Comparison of ENCODE assay signal across 12 cellular contexts in the genomic region with DNA sequence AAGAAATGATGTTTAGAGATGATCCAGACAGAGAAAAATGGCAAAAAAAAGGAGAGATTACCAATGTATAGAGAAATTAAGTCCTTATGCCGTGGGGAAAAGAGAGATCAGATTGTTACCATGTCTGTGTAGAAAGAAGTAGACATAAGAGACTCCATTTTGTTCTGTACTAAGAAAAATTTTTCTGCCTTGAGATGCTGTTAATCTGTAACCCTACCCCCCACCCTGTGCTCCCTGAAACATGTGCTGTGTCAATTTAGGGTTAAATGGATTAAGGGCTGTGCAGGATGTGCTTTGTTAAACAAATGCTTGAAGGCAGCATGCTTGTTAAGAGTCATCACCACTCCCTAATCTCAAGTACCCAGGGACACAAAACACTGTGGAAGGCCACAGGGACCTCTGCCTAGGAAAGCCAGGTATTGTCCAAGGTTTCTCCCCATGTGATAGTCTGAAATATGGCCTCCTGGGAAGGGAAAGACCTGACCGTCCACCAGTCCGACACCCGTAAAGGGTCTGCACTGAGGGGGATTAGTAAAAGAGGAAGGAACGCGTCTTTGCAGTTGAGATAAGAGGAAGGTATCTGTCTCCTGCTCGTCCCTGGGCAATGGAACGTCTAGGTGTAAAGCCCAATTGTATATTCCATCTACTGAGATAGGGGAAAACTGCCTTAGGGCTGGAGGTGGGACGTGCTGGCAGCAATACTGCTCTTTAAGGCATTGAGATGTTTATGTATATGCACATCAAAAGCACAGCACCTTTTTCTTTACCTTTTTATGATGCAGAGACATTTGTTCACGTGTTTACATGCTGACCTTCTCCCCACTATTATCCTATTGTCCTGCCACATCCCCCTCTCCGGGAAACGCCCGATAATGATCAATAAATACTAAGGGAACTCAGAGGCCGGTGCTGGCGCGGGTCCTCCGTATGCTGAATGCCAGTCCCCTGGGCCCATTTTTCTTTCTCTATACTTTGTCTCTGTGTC. TPM values are rescaled to one million over a fixed set of nuclear protein-coding genes. Genes with fewer than 3 reads are reported as not detected.
DNase-seq lines count a peak whose midpoint lies in the region; ATAC-seq and TF ChIP-seq lines count a peak whose summit lies in the region.
"Not testable (repeated sequence)": the region's sequence is repeated elsewhere in the genome, so short reads cannot be mapped to it uniquely, and the experiment has no call there.
"Had no signal": no experiment of that assay in that cellular context is flagged by ENCODE, and none has a peak within 500 bp of the region (broad histone marks: within the 10 kb centered on the region; RNA-seq: fewer than 3 reads in every experiment).

No MANE protein-coding gene starts in this region.

- H3K27ac ChIP-seq in HUES48 (ENCODE audit: low read depth, low read length) (peak overlapping the region; percentile 90), Panc1 (ENCODE audit: low read length) (peak overlapping the region; percentile 20; the same call in 1 of the 2 replicates), mesendoderm (ENCODE audit: low read depth, low read length) (peak overlapping the region; percentile 47)

- peaks cover 17% of the 10 kb centered on the region for H3K36me3 ChIP-seq in HUES48 (ENCODE audit: control insufficient read depth, insufficient read depth, low read length)
- not testable (repeated sequence) for H3K36me3 ChIP-seq in Panc1 (ENCODE audit: control insufficient read depth, insufficient read depth, low read length); mesendoderm (ENCODE audit: control insufficient read depth, insufficient read depth, low read length)

- H2BK5ac ChIP-seq in mesendoderm (ENCODE audit: low read length) = not testable (repeated sequence)

- ATAC-seq in Panc1; activated CD8-positive, alpha-beta memory T cell treated with anti-CD3 and anti-CD28 coated beads, Interleukin-2, amount 10 ng/mL, durations not matched to agents 7 days and 5 days: not testable (repeated sequence)

- H3K27me3 Mint-ChIP-seq in Calu3 (ENCODE audit: unreplicated experiment); activated CD8-positive, alpha-beta memory T cell treated with anti-CD3 and anti-CD28 coated beads, Interleukin-2, amount 10 ng/mL, durations not matched to agents 7 days and 5 days; glutamatergic neuron (ENCODE audit: unreplicated experiment); progenitor cell of endocrine pancreas: not testable (repeated sequence)

- CTCF ChIA-PET in Calu3 (lab: Charles Lee); Panc1 (lab: Charles Lee); activated CD8-positive, alpha-beta memory T cell treated with anti-CD3 and anti-CD28 coated beads, Interleukin-2, amount 10 ng/mL, durations not matched to agents 7 days and 5 days (lab: Charles Lee): not testable (repeated sequence)

- not testable (repeated sequence) for H3K27me3 ChIP-seq in HUES48 (ENCODE audit: control insufficient read depth, insufficient read depth, low read length); Panc1 (ENCODE audit: control insufficient read depth, insufficient read depth, low read length); mesendoderm (ENCODE audit: insufficient read depth, low read length, poor library complexity)

- WGBS in mesendoderm (ENCODE audit: extremely low coverage, insufficient coverage, low lambda C conversion rate) = no CpG with 5 or more reads among the region's 17 CpGs

- TF ChIP-seq CTCF in Calu3 (IDR thresholded peaks at IDR 0.05; ENCODE audit: unreplicated experiment); Panc1 (IDR thresholded peaks at IDR 0.05); glutamatergic neuron (IDR thresholded peaks at IDR 0.05; ENCODE audit: partially characterized antibody, unreplicated experiment); progenitor cell of endocrine pancreas (IDR thresholded peaks at IDR 0.05; ENCODE audit: unreplicated experiment): not testable (repeated sequence)

- in situ Hi-C loops in Panc1 (cut with HindIII; ENCODE audit: low pct_unique_long_range_greater_than_20kb, low sequenced_read_pairs) = not testable (repeated sequence)

- not testable (repeated sequence) for H4K5ac ChIP-seq in mesendoderm (ENCODE audit: low read length)

- H3K79me2 ChIP-seq in mesendoderm (ENCODE audit: control insufficient read depth, insufficient read depth, low read length) = not testable (repeated sequence)

- H3K4me1 ChIP-seq in HUES48 (ENCODE audit: control insufficient read depth, insufficient read depth, low read length) (peaks cover 39% of the 10 kb centered on the region), Panc1 (ENCODE audit: control insufficient read depth, insufficient read depth, low read length) (peaks cover 16% of the 10 kb centered on the region; the same call in 1 of the 2 replicates)
- H3K4me1 ChIP-seq in mesendoderm (ENCODE audit: control insufficient read depth, low read depth, low read length) = not testable (repeated sequence)

- H3K79me1 ChIP-seq in mesendoderm (ENCODE audit: low read length) = not testable (repeated sequence)

- not testable (repeated sequence) for H3K9me3 Mint-ChIP-seq in Calu3 (ENCODE audit: low read depth, unreplicated experiment); activated CD8-positive, alpha-beta memory T cell treated with anti-CD3 and anti-CD28 coated beads, Interleukin-2, amount 10 ng/mL, durations not matched to agents 7 days and 5 days (ENCODE audit: low read depth); glutamatergic neuron (ENCODE audit: unreplicated experiment); progenitor cell of endocrine pancreas (ENCODE audit: low read depth)

- H3K56ac ChIP-seq in mesendoderm (ENCODE audit: low read length) = not testable (repeated sequence)

- H3K27ac Mint-ChIP-seq in Calu3 (ENCODE audit: unreplicated experiment) (peak overlapping the region; percentile 71), glutamatergic neuron (ENCODE audit: unreplicated experiment) (peak overlapping the region; percentile 88), progenitor cell of endocrine pancreas (peak overlapping the region; percentile 90)
- peak overlapping the region; percentile 25 for H3K27ac Mint-ChIP-seq in activated CD8-positive, alpha-beta memory T cell treated with anti-CD3 and anti-CD28 coated beads, Interleukin-2, amount 10 ng/mL, durations not matched to agents 7 days and 5 days

- H2BK120ac ChIP-seq in mesendoderm (ENCODE audit: low read depth, low read length) = not testable (repeated sequence)

- DNase-seq in Calu3; Panc1 (ENCODE audit: low read depth, low spot score); activated CD8-positive, alpha-beta memory T cell treated with anti-CD3 and anti-CD28 coated beads, Interleukin-2, amount 10 ng/mL, durations not matched to agents 7 days and 5 days; progenitor cell of endocrine pancreas (ENCODE audit: low spot score, unreplicated experiment): not testable (repeated sequence)
- DNase-seq in NCI-H524 (lab: John Stamatoyannopoulos, UW) (peak; percentile 12 to 73), glutamatergic neuron (peak; percentile 24), mesendoderm (peak; percentile 87)

- intact Hi-C loops in Calu3 (cut with micrococcal nuclease; ENCODE audit: unreplicated experiment); Panc1 (cut with micrococcal nuclease; ENCODE audit: unreplicated experiment): not testable (repeated sequence)

- not testable (repeated sequence) for H2BK15ac ChIP-seq in mesendoderm (replicated peaks; ENCODE audit: low read depth)

- H3K18ac ChIP-seq in mesendoderm (ENCODE audit: low read length) = peak overlapping the region; percentile 31

- H3K4me1 Mint-ChIP-seq in Calu3 (ENCODE audit: low read depth, unreplicated experiment) (peaks cover 54% of the 10 kb centered on the region), glutamatergic neuron (ENCODE audit: low read depth, unreplicated experiment) (peaks cover 19% of the 10 kb centered on the region), progenitor cell of endocrine pancreas (ENCODE audit: low read depth) (peaks cover 35% of the 10 kb centered on the region)
- H3K4me1 Mint-ChIP-seq in activated CD8-positive, alpha-beta memory T cell treated with anti-CD3 and anti-CD28 coated beads, Interleukin-2, amount 10 ng/mL, durations not matched to agents 7 days and 5 days = not testable (repeated sequence)

- H3K4me2 ChIP-seq in mesendoderm (ENCODE audit: low read length) = not testable (repeated sequence)

- not testable (repeated sequence) for BruUV-seq in Calu3 (replicated peaks; lab: Mats Ljungman, UMichigan); Panc1 (replicated peaks; lab: Mats Ljungman, UMichigan)

- H3K4me3 Mint-ChIP-seq in Calu3 (ENCODE audit: low read depth, unreplicated experiment); activated CD8-positive, alpha-beta memory T cell treated with anti-CD3 and anti-CD28 coated beads, Interleukin-2, amount 10 ng/mL, durations not matched to agents 7 days and 5 days: not testable (repeated sequence)
- H3K4me3 Mint-ChIP-seq in glutamatergic neuron (ENCODE audit: unreplicated experiment) = peak overlapping the region; percentile 36
- peak overlapping the region; percentile 20 for H3K4me3 Mint-ChIP-seq in progenitor cell of endocrine pancreas (ENCODE audit: low read depth)

- H3K9ac ChIP-seq in HUES48 (ENCODE audit: low read depth, low read length) = peak overlapping the region; percentile 45
- not testable (repeated sequence) for H3K9ac ChIP-seq in mesendoderm (ENCODE audit: low read length)

- H3K36me3 Mint-ChIP-seq in Calu3 (ENCODE audit: insufficient read depth, unreplicated experiment) = peaks cover 94% of the 10 kb centered on the region
- H3K36me3 Mint-ChIP-seq in activated CD8-positive, alpha-beta memory T cell treated with anti-CD3 and anti-CD28 coated beads, Interleukin-2, amount 10 ng/mL, durations not matched to agents 7 days and 5 days = peaks cover 59% of the 10 kb centered on the region
- not testable (repeated sequence) for H3K36me3 Mint-ChIP-seq in glutamatergic neuron (ENCODE audit: unreplicated experiment)
- H3K36me3 Mint-ChIP-seq in progenitor cell of endocrine pancreas (ENCODE audit: insufficient read depth) = peaks cover 23% of the 10 kb centered on the region

- POLR2A ChIA-PET in Panc1 (lab: Charles Lee) = not testable (repeated sequence)

- not testable (repeated sequence) for H2AK5ac ChIP-seq in mesendoderm (ENCODE audit: low read length)

- H3K4me3 ChIP-seq in HUES48 (ENCODE audit: low read depth, low read length) = peak overlapping the region; percentile 25
- not testable (repeated sequence) for H3K4me3 ChIP-seq in Panc1 (ENCODE audit: low read depth in 2 of 2, low read length in 2 of 2); mesendoderm (ENCODE audit: low read length)

- H3K23ac ChIP-seq in mesendoderm (ENCODE audit: low read length) = not testable (repeated sequence)

- H3K4ac ChIP-seq in mesendoderm (ENCODE audit: low read depth, low read length) = not testable (repeated sequence)

- not testable (repeated sequence) for H3K9me3 ChIP-seq in HUES48 (ENCODE audit: control insufficient read depth, insufficient read depth, low read length); Panc1 (ENCODE audit: control insufficient read depth, insufficient read depth, low read depth, low read length)

- not testable (repeated sequence) for H4K8ac ChIP-seq in mesendoderm (ENCODE audit: low read depth, low read length)

RNA-seq across cellular contexts. Expression of gene PLSCR1, which starts 21.9 kb away (rescaled TPM):
- total RNA-seq in Calu3 (2022) (887 and 1,018 TPM in 2 replicates), Panc1 (2021; ENCODE audit: unreplicated experiment) (52.7 TPM), glutamatergic neuron (ENCODE audit: unreplicated experiment) (4.1 TPM), progenitor cell of endocrine pancreas (84.5 and 86.9 TPM in 2 replicates)
- 21.1 TPM for polyA plus RNA-seq in Panc1 (2012; ENCODE audit: insufficient read length)
- 100 to 1,000 TPM; 157 to 257 TPM for total RNA-seq in activated CD8-positive, alpha-beta memory T cell treated with anti-CD3 and anti-CD28 coated beads, Interleukin-2, amount 10 ng/mL, durations not matched to agents 7 days and 5 days
- 55.1 TPM for polyA plus RNA-seq in mesendoderm (2013, experiment 1 of 2)
- 57.2 TPM for polyA plus RNA-seq in mesendoderm (2013, experiment 2 of 2)

RNA-seq across cellular contexts. Expression of gene PLSCR2, which starts 53.1 kb away (rescaled TPM):
- total RNA-seq in Calu3 (2022) (2.9 and 5.1 TPM in 2 replicates), Panc1 (2021; ENCODE audit: unreplicated experiment) (0.54 TPM), glutamatergic neuron (ENCODE audit: unreplicated experiment) (not detected), progenitor cell of endocrine pancreas (0.44 TPM in 1 of 2 replicates, not detected in the other)
- polyA plus RNA-seq in Panc1 (2012; ENCODE audit: insufficient read length) = 0.40 TPM
- not detected for total RNA-seq in activated CD8-positive, alpha-beta memory T cell treated with anti-CD3 and anti-CD28 coated beads, Interleukin-2, amount 10 ng/mL, durations not matched to agents 7 days and 5 days
- polyA plus RNA-seq in mesendoderm (2013, experiment 1 of 2) = not detected
- polyA plus RNA-seq in mesendoderm (2013, experiment 2 of 2) = not detected
- total RNA-seq: CD4-positive, CD25-positive, alpha-beta regulatory T cell; Daoy; GM23248; HT-29 had no signal
- polyA plus RNA-seq: GM23248 had no signal

Comparison
In these comparisons a context has a peak if more than half of its experiments do, and no peak if none do; other contexts are left out.
1. H3K27ac Mint-ChIP-seq: peak in every context shown above with its lines; median percentile 90 in progenitor cell of endocrine pancreas; 88 in glutamatergic neuron; 71 in Calu3; 25 in activated CD8-positive, alpha-beta memory T cell treated with anti-CD3 and anti-CD28 coated beads, Interleukin-2, amount 10 ng/mL, durations not matched to agents 7 days and 5 days.
2. H3K27ac ChIP-seq: peak in every context shown above with its lines; median percentile 90 in HUES48; 47 in mesendoderm; 20 in Panc1.
3. RNA of gene PLSCR1, which starts 21.9 kb away (total RNA-seq): 887 to 1,018 TPM in Calu3, 157 to 257 TPM in activated CD8-positive, alpha-beta memory T cell treated with anti-CD3 and anti-CD28 coated beads, Interleukin-2, amount 10 ng/mL, durations not matched to agents 7 days and 5 days, 84.5 to 86.9 TPM in progenitor cell of endocrine pancreas and 52.7 TPM in Panc1 (single experiment); 4.1 TPM in glutamatergic neuron (single experiment); every median in the first group is over 10 times any median in the second.